Comparison of ENCODE assay signal across 19 cellular contexts in the genomic region with DNA sequence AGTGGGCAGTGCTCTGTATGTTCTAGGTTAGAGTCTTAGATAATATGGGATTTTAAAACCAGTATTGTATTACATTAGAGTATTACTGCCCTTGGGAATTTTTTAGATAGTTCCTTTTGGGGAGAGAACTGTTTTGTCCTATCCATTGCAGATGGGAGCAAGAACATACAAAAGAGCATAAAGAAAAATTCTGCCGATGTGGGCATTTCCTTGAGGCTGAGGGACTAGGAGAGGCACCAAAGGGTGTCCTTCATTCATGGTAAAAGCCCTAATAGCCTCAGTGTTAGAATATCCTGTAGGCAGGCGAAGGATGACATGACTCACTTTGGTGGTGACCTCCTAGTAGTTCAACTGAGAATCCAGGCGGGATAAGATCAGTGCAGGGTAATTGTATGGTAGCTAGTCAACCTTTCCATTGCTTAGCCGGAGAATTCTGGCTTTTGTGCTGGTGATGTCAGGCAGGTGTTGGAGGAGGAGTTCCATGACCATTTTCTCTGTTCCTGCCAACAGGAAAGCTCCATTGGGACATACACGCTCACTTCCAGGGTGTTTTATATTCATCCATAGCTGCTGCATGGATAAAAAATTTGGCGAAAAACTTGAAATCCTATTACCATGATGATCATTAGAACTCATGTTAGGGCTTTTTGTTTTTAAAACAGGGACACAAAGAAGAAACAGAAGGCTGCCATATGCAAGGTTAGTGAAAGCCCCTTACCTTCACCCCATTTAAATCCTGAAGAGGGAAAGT. TPM values are rescaled to one million over a fixed set of nuclear protein-coding genes. Genes with fewer than 3 reads are reported as not detected.
DNase-seq lines count a peak whose midpoint lies in the region; ATAC-seq, FAIRE-seq and TF ChIP-seq lines count a peak whose summit lies in the region.
"Had no signal": no experiment of that assay in that cellular context is flagged by ENCODE, and none has a peak within 500 bp of the region (broad histone marks: within the 10 kb centered on the region; RNA-seq: fewer than 3 reads in every experiment).

No MANE protein-coding gene starts in this region.

- H3K4me3 ChIP-seq in osteoblast (ENCODE audit: insufficient read depth, low read length) = no peak overlapping the region
- H3K4me3 ChIP-seq: BLaER1, SJCRH30, tibial nerve had no signal

- H3K27ac ChIP-seq in osteoblast (ENCODE audit: low read depth, low read length) = peak overlapping the region; percentile 6
- H3K27ac ChIP-seq: BLaER1, SJCRH30, WERI-Rb-1 had no signal

- H3K9me3 ChIP-seq in T-helper 17 cell (ENCODE audit: control insufficient read depth, low read length, poor library complexity, severe bottlenecking) = no peaks in the 10 kb centered on the region
- no peaks in the 10 kb centered on the region for H3K9me3 ChIP-seq in osteoblast (ENCODE audit: low read depth, low read length)
- H3K9me3 ChIP-seq: BLaER1, SJCRH30, tibial nerve had no signal

- ATAC-seq in T-helper 17 cell = no peak
- ATAC-seq in esophagus mucosa = peak; percentile 54
- ATAC-seq in GM21390 (IDR thresholded peaks at IDR 0.05; ENCODE audit: unreplicated experiment) = no peak

- DNase-seq in HFFc6 = peak; percentile 83
- DNase-seq in T-helper 17 cell = no peak
- DNase-seq in osteoblast (ENCODE audit: insufficient read length, low spot score, missing footprints) = no peak
- DNase-seq in GM19240 (ENCODE audit: insufficient read length, low spot score) = no peak
- DNase-seq in H54 (ENCODE audit: insufficient read length, low spot score) = no peak
- DNase-seq in chondrocyte (ENCODE audit: low spot score) = no peak
- DNase-seq: activated gamma-delta T cell, DMS153, naive B cell, NCI-H187, NCI-H774, SJCRH30, WERI-Rb-1 had no signal

- TF ChIP-seq CTCF in HFFc6 (IDR thresholded peaks at IDR 0.05) = no peak
- no peak for TF ChIP-seq CTCF in osteoblast (IDR thresholded peaks at IDR 0.05; ENCODE audit: extremely low read depth, low read depth, low read length)
- no peak for TF ChIP-seq CTCF in chondrocyte (IDR thresholded peaks at IDR 0.05)

- no peaks in the 10 kb centered on the region for H3K27me3 ChIP-seq in osteoblast (ENCODE audit: insufficient read depth, low read length)
- H3K27me3 ChIP-seq: BLaER1, SJCRH30, tibial nerve had no signal

- H3K4me2 ChIP-seq in osteoblast (ENCODE audit: insufficient read depth, low read length) = no peak overlapping the region
- H3K4me2 ChIP-seq: BLaER1 had no signal

- H3K9me3 Mint-ChIP-seq in HFFc6 (no peaks in the 10 kb centered on the region), chondrocyte (ENCODE audit: low read depth) (no peaks in the 10 kb centered on the region)
- H3K9me3 Mint-ChIP-seq: brain, naive B cell had no signal

- no peak for FAIRE-seq in H54 (lab: Jason Lieb, UNC)
- FAIRE-seq: islet of Langerhans had no signal

- H3K27me3 Mint-ChIP-seq in HFFc6 (ENCODE audit: insufficient read depth) (peaks cover 2% of the 10 kb centered on the region), T-helper 17 cell (peaks cover 38% of the 10 kb centered on the region), chondrocyte (ENCODE audit: low read depth) (no peaks in the 10 kb centered on the region)

- no peak for TF ChIP-seq POLR2A in H54 (IDR thresholded peaks at IDR 0.05; ENCODE audit: low read depth, low read length)

- H3K36me3 ChIP-seq in osteoblast (ENCODE audit: insufficient read depth, low read length) = no peaks in the 10 kb centered on the region
- H3K36me3 ChIP-seq: BLaER1, SJCRH30, tibial nerve, WERI-Rb-1 had no signal

- H2AFZ ChIP-seq in osteoblast (ENCODE audit: low read length) = no peak overlapping the region

- H3K27ac Mint-ChIP-seq in HFFc6 (peak overlapping the region; percentile 88), T-helper 17 cell (peak overlapping the region; percentile 3), chondrocyte (ENCODE audit: unreplicated experiment) (no peak overlapping the region)
- H3K27ac Mint-ChIP-seq: naive B cell had no signal

- H3K4me1 ChIP-seq in osteoblast (ENCODE audit: insufficient read depth, low read length) = peaks cover 42% of the 10 kb centered on the region

- H4K20me1 ChIP-seq in osteoblast (ENCODE audit: insufficient read depth, low read length) = peaks cover 3% of the 10 kb centered on the region
- H4K20me1 ChIP-seq: BLaER1 had no signal

- H3K36me3 Mint-ChIP-seq in HFFc6 (ENCODE audit: low read depth) (no peaks in the 10 kb centered on the region; the same call in 1 of the 2 replicates), T-helper 17 cell (ENCODE audit: low read depth) (no peaks in the 10 kb centered on the region), chondrocyte (ENCODE audit: low read depth) (no peaks in the 10 kb centered on the region)
- H3K36me3 Mint-ChIP-seq: brain, naive B cell had no signal

- H3K4me1 Mint-ChIP-seq in HFFc6 (ENCODE audit: low read depth) = peaks cover 83% of the 10 kb centered on the region
- no peaks in the 10 kb centered on the region for H3K4me1 Mint-ChIP-seq in T-helper 17 cell
- peaks cover 28% of the 10 kb centered on the region for H3K4me1 Mint-ChIP-seq in chondrocyte (ENCODE audit: low read depth)
- H3K4me1 Mint-ChIP-seq: naive B cell had no signal

- H3K4me3 Mint-ChIP-seq in HFFc6 (no peak overlapping the region; the same call in 1 of the 2 replicates), T-helper 17 cell (no peak overlapping the region), chondrocyte (ENCODE audit: unreplicated experiment) (no peak overlapping the region)
- H3K4me3 Mint-ChIP-seq: brain, naive B cell had no signal

- peaks cover 90% of the 10 kb centered on the region for H3K79me2 ChIP-seq in osteoblast (ENCODE audit: insufficient read depth, low read length)

RNA-seq across cellular contexts. Expression of gene EPAS1, which starts 28.1 kb away (rescaled TPM):
- total RNA-seq in HFFc6 (2021; fragmentation: NEBNext Ultra II Directional; extraction: Animal tissue kit (Norgen Biotek cat#: 25700)) = 100 to 1,000 TPM in 4 of 6 experiments, 10 to 100 TPM in 2; 93.5 to 115 (median 101) TPM
- total RNA-seq in T-helper 17 cell (1 to 10 TPM in 1 of 2 donors, under 1 TPM in 1; 0.97 to 9.1 TPM), esophagus mucosa (89.5 TPM), osteoblast (198 and 260 TPM in 2 replicates), chondrocyte (14.5 to 126 TPM (median 122 TPM) in 3 replicates)
